1 cellular context compared by ENCODE assay signal in the genomic region with DNA sequence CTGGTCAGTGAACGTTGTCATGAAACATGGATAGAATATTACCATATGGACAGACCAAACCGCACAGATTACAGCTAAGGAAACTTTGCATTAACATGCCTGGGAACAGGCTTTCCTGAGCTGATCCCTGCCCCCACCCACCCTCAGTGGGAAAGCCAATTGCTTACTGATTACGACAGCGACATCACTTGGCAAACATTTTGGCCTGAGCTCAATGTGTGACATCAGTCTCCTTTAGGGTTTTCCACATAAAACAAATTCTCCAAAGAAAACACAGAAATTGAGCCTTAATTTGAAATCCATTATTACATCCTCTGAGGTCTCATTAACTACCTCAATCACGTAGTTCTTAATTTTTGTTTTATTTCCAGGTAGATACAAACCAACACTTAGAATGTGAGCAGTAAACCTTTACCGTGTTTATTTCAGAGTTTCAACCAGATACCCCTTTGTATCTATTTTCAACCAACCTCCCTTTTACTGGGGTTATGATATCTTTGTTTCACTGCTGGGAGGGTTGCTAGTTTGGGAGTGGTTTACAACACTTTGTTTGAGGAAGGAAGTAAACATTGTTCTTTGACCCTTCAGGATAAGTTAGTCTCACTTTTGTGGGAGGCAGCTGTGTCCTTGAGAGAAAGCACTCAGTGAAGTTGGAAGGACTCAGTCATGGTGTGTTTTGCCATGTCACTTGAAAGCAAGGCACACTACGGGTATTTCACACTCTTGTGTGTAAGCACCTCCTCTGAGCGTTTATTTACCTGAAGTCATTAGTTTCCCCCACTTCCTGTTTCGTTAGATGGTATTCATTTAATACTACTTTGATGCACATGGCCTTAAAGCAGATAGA.
TF ChIP-seq lines count a peak whose summit lies in the region.

No MANE protein-coding gene starts in this region.

TF ChIP-seq in HepG2, 621 proteins besides CTCF, POLR2A, EP300 and RAD21 (continued from another document and continues in another):
- TF ChIP-seq, protein P1, sequence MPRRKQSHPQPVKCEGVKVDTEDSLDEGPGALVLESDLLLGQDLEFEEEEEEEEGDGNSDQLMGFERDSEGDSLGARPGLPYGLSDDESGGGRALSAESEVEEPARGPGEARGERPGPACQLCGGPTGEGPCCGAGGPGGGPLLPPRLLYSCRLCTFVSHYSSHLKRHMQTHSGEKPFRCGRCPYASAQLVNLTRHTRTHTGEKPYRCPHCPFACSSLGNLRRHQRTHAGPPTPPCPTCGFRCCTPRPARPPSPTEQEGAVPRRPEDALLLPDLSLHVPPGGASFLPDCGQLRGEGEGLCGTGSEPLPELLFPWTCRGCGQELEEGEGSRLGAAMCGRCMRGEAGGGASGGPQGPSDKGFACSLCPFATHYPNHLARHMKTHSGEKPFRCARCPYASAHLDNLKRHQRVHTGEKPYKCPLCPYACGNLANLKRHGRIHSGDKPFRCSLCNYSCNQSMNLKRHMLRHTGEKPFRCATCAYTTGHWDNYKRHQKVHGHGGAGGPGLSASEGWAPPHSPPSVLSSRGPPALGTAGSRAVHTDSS (CRISPR knock-in tag; conservative IDR thresholded peaks at IDR 0.05), result no peak
- no peak; the same call in 1 of the 2 replicates for TF ChIP-seq TP53 (CRISPR knock-in tag; conservative IDR thresholded peaks at IDR 0.05)
- peak; percentile 36 for TF ChIP-seq PITX1 (CRISPR knock-in tag; IDR thresholded peaks at IDR 0.05)
- no peak for TF ChIP-seq GLI4 (CRISPR knock-in tag; IDR thresholded peaks at IDR 0.05; ENCODE audit: borderline replicate concordance)
- TF ChIP-seq NCOA5 (CRISPR knock-in tag; IDR thresholded peaks at IDR 0.05), result no peak
- TF ChIP-seq, protein P2, sequence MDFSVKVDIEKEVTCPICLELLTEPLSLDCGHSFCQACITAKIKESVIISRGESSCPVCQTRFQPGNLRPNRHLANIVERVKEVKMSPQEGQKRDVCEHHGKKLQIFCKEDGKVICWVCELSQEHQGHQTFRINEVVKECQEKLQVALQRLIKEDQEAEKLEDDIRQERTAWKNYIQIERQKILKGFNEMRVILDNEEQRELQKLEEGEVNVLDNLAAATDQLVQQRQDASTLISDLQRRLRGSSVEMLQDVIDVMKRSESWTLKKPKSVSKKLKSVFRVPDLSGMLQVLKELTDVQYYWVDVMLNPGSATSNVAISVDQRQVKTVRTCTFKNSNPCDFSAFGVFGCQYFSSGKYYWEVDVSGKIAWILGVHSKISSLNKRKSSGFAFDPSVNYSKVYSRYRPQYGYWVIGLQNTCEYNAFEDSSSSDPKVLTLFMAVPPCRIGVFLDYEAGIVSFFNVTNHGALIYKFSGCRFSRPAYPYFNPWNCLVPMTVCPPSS (IDR thresholded peaks at IDR 0.05), result no peak
- TF ChIP-seq ZNF724P (CRISPR knock-in tag; IDR thresholded peaks at IDR 0.05; ENCODE audit: borderline replicate concordance), result no peak
- TF ChIP-seq SAFB2 (CRISPR knock-in tag; IDR thresholded peaks at IDR 0.05; ENCODE audit: borderline replicate concordance, low read depth), result peak; percentile 71; the same call in 1 of the 2 replicates
- TF ChIP-seq TEAD3 (CRISPR knock-in tag; optimal IDR thresholded peaks at IDR 0.05; ENCODE audit: borderline replicate concordance), result peak; percentile 53
- TF ChIP-seq, protein P3, sequence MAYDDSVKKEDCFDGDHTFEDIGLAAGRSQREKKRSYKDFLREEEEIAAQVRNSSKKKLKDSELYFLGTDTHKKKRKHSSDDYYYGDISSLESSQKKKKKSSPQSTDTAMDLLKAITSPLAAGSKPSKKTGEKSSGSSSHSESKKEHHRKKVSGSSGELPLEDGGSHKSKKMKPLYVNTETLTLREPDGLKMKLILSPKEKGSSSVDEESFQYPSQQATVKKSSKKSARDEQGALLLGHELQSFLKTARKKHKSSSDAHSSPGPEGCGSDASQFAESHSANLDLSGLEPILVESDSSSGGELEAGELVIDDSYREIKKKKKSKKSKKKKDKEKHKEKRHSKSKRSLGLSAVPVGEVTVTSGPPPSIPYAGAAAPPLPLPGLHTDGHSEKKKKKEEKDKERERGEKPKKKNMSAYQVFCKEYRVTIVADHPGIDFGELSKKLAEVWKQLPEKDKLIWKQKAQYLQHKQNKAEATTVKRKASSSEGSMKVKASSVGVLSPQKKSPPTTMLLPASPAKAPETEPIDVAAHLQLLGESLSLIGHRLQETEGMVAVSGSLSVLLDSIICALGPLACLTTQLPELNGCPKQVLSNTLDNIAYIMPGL (CRISPR knock-in tag; IDR thresholded peaks at IDR 0.05; ENCODE audit: borderline replicate concordance in 1 of 2, low read depth in 1 of 2), result peak in 1 of 2 experiments; percentile 39; a peak in 1 of 4 replicates
- TF ChIP-seq ZNF761 (CRISPR knock-in tag; conservative IDR thresholded peaks at IDR 0.05), result peak; percentile 89; the same call in 1 of the 2 replicates
- TF ChIP-seq NFIC (IDR thresholded peaks at IDR 0.05; ENCODE audit: low read length), result peak; percentile 92
- peak; percentile 87; the same call in 1 of the 2 replicates for TF ChIP-seq ZMYM4 (CRISPR knock-in tag; IDR thresholded peaks at IDR 0.05)
- TF ChIP-seq ZNF660 (CRISPR knock-in tag; IDR thresholded peaks at IDR 0.05; ENCODE audit: borderline replicate concordance, low read depth), result no peak
- TF ChIP-seq RELA (CRISPR knock-in tag; IDR thresholded peaks at IDR 0.05), result no peak
- no peak for TF ChIP-seq CENPT (CRISPR knock-in tag; IDR thresholded peaks at IDR 0.05; ENCODE audit: low read depth)
- 0 out of 2 replicates have a peak, but pooled peaks have one; percentile 37 for TF ChIP-seq BHLHE40 (IDR thresholded peaks at IDR 0.05; ENCODE audit: low read length)
- TF ChIP-seq SP2 (CRISPR knock-in tag; IDR thresholded peaks at IDR 0.05), result no peak
- TF ChIP-seq KDM3A (CRISPR knock-in tag; IDR thresholded peaks at IDR 0.05; ENCODE audit: low read depth), result peak; percentile 47
- peak; percentile 91; the same call in 1 of the 2 replicates for TF ChIP-seq HMG20A (CRISPR knock-in tag; IDR thresholded peaks at IDR 0.05; ENCODE audit: borderline replicate concordance)
- TF ChIP-seq HES4 (CRISPR knock-in tag; IDR thresholded peaks at IDR 0.05; ENCODE audit: borderline replicate concordance), result no peak
- TF ChIP-seq ZNF703 (CRISPR knock-in tag; IDR thresholded peaks at IDR 0.05; ENCODE audit: borderline replicate concordance), result no peak
- 0 out of 2 replicates have a peak, but pooled peaks have one; percentile 25 for TF ChIP-seq SALL2 (CRISPR knock-in tag; IDR thresholded peaks at IDR 0.05)
- peak; percentile 35; the same call in 1 of the 2 replicates for TF ChIP-seq SMC3 (IDR thresholded peaks at IDR 0.05; ENCODE audit: low read length)
- TF ChIP-seq, protein P4, sequence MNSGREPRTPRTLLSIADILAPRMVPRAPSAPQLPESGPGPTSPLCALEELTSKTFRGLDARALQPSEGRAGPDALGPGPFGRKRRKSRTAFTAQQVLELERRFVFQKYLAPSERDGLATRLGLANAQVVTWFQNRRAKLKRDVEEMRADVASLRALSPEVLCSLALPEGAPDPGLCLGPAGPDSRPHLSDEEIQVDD (CRISPR knock-in tag; IDR thresholded peaks at IDR 0.05; ENCODE audit: borderline replicate concordance), result no peak
- TF ChIP-seq ZNF776 (CRISPR knock-in tag; IDR thresholded peaks at IDR 0.05), result no peak
- no peak for TF ChIP-seq CCDC6 (CRISPR knock-in tag; IDR thresholded peaks at IDR 0.05)
- peak; percentile 87; the same call in 1 of the 2 replicates for TF ChIP-seq CHD4 (IDR thresholded peaks at IDR 0.05; ENCODE audit: borderline replicate concordance, low read length)
- no peak for TF ChIP-seq ZNF781 (CRISPR knock-in tag; IDR thresholded peaks at IDR 0.05; ENCODE audit: borderline replicate concordance, not compliant biosample characterization)
- no peak for TF ChIP-seq ZZZ3 (CRISPR knock-in tag; IDR thresholded peaks at IDR 0.05; ENCODE audit: borderline replicate concordance)
- TF ChIP-seq, protein P5, sequence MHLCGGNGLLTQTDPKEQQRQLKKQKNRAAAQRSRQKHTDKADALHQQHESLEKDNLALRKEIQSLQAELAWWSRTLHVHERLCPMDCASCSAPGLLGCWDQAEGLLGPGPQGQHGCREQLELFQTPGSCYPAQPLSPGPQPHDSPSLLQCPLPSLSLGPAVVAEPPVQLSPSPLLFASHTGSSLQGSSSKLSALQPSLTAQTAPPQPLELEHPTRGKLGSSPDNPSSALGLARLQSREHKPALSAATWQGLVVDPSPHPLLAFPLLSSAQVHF (CRISPR knock-in tag; IDR thresholded peaks at IDR 0.05), result no peak
- no peak for TF ChIP-seq ZNF160 (CRISPR knock-in tag; IDR thresholded peaks at IDR 0.05)
- TF ChIP-seq, protein P6, sequence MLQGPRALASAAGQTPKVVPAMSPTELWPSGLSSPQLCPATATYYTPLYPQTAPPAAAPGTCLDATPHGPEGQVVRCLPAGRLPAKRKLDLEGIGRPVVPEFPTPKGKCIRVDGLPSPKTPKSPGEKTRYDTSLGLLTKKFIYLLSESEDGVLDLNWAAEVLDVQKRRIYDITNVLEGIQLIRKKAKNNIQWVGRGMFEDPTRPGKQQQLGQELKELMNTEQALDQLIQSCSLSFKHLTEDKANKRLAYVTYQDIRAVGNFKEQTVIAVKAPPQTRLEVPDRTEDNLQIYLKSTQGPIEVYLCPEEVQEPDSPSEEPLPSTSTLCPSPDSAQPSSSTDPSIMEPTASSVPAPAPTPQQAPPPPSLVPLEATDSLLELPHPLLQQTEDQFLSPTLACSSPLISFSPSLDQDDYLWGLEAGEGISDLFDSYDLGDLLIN (CRISPR knock-in tag; IDR thresholded peaks at IDR 0.05; ENCODE audit: borderline replicate concordance), result no peak
- no peak for TF ChIP-seq SRSF4 (IDR thresholded peaks at IDR 0.05; ENCODE audit: low read depth, low read length, poor library complexity, severe bottlenecking)
- TF ChIP-seq, protein P7, sequence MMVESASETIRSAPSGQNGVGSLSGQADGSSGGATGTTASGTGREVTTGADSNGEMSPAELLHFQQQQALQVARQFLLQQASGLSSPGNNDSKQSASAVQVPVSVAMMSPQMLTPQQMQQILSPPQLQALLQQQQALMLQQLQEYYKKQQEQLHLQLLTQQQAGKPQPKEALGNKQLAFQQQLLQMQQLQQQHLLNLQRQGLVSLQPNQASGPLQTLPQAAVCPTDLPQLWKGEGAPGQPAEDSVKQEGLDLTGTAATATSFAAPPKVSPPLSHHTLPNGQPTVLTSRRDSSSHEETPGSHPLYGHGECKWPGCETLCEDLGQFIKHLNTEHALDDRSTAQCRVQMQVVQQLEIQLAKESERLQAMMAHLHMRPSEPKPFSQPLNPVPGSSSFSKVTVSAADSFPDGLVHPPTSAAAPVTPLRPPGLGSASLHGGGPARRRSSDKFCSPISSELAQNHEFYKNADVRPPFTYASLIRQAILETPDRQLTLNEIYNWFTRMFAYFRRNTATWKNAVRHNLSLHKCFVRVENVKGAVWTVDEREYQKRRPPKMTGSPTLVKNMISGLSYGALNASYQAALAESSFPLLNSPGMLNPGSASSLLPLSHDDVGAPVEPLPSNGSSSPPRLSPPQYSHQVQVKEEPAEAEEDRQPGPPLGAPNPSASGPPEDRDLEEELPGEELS (CRISPR knock-in tag; IDR thresholded peaks at IDR 0.05), result peak; percentile 99
- TF ChIP-seq, protein P8, sequence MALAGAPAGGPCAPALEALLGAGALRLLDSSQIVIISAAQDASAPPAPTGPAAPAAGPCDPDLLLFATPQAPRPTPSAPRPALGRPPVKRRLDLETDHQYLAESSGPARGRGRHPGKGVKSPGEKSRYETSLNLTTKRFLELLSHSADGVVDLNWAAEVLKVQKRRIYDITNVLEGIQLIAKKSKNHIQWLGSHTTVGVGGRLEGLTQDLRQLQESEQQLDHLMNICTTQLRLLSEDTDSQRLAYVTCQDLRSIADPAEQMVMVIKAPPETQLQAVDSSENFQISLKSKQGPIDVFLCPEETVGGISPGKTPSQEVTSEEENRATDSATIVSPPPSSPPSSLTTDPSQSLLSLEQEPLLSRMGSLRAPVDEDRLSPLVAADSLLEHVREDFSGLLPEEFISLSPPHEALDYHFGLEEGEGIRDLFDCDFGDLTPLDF (CRISPR knock-in tag; IDR thresholded peaks at IDR 0.05), result no peak
- TF ChIP-seq RBAK (CRISPR knock-in tag; IDR thresholded peaks at IDR 0.05), result no peak
- TF ChIP-seq, protein P9, sequence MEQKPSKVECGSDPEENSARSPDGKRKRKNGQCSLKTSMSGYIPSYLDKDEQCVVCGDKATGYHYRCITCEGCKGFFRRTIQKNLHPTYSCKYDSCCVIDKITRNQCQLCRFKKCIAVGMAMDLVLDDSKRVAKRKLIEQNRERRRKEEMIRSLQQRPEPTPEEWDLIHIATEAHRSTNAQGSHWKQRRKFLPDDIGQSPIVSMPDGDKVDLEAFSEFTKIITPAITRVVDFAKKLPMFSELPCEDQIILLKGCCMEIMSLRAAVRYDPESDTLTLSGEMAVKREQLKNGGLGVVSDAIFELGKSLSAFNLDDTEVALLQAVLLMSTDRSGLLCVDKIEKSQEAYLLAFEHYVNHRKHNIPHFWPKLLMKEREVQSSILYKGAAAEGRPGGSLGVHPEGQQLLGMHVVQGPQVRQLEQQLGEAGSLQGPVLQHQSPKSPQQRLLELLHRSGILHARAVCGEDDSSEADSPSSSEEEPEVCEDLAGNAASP (CRISPR knock-in tag; IDR thresholded peaks at IDR 0.05; ENCODE audit: borderline replicate concordance), result peak; percentile 48; the same call in 1 of the 2 replicates
- TF ChIP-seq CCAR2 (optimal IDR thresholded peaks at IDR 0.05; ENCODE audit: low read depth, low read length), result no peak
- peak; percentile 56; the same call in 1 of the 2 replicates for TF ChIP-seq SPEN (CRISPR knock-in tag; IDR thresholded peaks at IDR 0.05; ENCODE audit: low read depth)
- TF ChIP-seq ZNF274 (CRISPR knock-in tag; IDR thresholded peaks at IDR 0.05), result no peak
- TF ChIP-seq IKZF4 (CRISPR knock-in tag; IDR thresholded peaks at IDR 0.05; ENCODE audit: borderline replicate concordance, low read depth, not compliant biosample characterization), result no peak
- TF ChIP-seq ZNF253 (CRISPR knock-in tag; IDR thresholded peaks at IDR 0.05; ENCODE audit: borderline replicate concordance), result no peak
- TF ChIP-seq NRL (CRISPR knock-in tag; IDR thresholded peaks at IDR 0.05; ENCODE audit: borderline replicate concordance), result no peak
- no peak for TF ChIP-seq MYNN (CRISPR knock-in tag; IDR thresholded peaks at IDR 0.05; ENCODE audit: low read depth)
- TF ChIP-seq SRSF1 (optimal IDR thresholded peaks at IDR 0.05; ENCODE audit: low read depth, low read length), result no peak
- no peak for TF ChIP-seq NFATC3 (CRISPR knock-in tag; IDR thresholded peaks at IDR 0.05)
- no peak for TF ChIP-seq ZNF205 (CRISPR knock-in tag; IDR thresholded peaks at IDR 0.05)
- 0 out of 2 replicates have a peak, but pooled peaks have one; percentile 84 for TF ChIP-seq THYN1 (CRISPR knock-in tag; IDR thresholded peaks at IDR 0.05; ENCODE audit: borderline replicate concordance, low read depth)
- TF ChIP-seq, protein P10, sequence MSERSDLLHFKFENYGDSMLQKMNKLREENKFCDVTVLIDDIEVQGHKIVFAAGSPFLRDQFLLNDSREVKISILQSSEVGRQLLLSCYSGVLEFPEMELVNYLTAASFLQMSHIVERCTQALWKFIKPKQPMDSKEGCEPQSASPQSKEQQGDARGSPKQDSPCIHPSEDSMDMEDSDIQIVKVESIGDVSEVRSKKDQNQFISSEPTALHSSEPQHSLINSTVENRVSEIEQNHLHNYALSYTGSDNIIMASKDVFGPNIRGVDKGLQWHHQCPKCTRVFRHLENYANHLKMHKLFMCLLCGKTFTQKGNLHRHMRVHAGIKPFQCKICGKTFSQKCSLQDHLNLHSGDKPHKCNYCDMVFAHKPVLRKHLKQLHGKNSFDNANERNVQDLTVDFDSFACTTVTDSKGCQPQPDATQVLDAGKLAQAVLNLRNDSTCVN (CRISPR knock-in tag; IDR thresholded peaks at IDR 0.05; ENCODE audit: borderline replicate concordance), result peak; percentile 66; the same call in 1 of the 2 replicates
